7 cellular contexts compared by ENCODE assay signal in the genomic region with DNA sequence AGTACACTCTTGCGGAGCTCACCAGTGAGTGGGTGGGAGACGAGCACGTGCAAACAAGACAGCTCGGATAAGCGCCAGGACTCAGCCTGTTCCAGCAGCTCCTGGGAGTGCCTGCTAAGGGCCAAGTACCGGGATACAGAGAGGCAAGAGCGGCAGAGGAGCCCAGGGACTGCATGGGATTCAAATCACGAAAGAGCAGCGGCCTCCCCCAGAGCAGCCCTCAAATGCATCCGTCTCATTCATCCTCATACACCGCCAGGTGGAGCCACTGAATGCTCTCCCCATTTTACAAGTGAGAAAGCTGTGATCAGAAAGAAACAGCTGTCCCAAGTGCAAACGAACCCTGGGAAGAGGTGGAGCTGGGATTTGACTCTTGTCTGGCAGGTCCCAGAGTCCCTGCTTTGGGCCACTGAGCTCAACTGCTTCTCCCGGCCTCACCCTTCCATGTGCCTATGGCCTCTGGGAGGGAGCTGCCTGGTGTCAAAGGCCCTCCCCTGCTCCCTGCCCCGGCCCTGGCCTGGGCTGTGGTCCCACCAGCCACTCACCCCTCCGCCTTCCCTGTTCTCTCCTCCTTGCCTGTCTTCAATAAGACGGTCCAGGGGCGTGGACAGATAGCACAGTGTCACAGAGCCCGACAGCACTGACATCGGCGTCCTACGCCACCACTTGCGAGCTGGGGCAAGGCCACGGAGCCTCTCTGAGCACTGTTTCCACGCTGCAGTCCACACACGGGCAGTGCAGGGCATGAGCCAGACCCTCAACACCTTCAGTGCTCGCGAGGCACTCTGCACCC.
DNase-seq lines count a peak whose midpoint lies in the region; ATAC-seq and TF ChIP-seq lines count a peak whose summit lies in the region.

No MANE protein-coding gene starts in this region.

- ATAC-seq in T-helper 17 cell, result peak; percentile 84
- ATAC-seq in HG03159 (IDR thresholded peaks at IDR 0.05; ENCODE audit: unreplicated experiment), result no peak

- no peaks in the 10 kb centered on the region for H3K27me3 ChIP-seq in iPS DF 6.9 (ENCODE audit: control insufficient read depth, insufficient read depth, low read length)
- no peaks in the 10 kb centered on the region for H3K27me3 ChIP-seq in smooth muscle cell (ENCODE audit: low read depth)

- no peak overlapping the region for H3K4me3 ChIP-seq in GM12864 (ENCODE audit: low read depth, low read length)
- H3K4me3 ChIP-seq in iPS DF 6.9 (ENCODE audit: low read length), result no peak overlapping the region
- H3K4me3 ChIP-seq in smooth muscle cell, result no peak overlapping the region

- H4K20me1 ChIP-seq in smooth muscle cell (ENCODE audit: low read depth), result no peaks in the 10 kb centered on the region

- no peaks in the 10 kb centered on the region for H3K9me3 ChIP-seq in T-helper 17 cell (ENCODE audit: control insufficient read depth, low read length, poor library complexity, severe bottlenecking)
- H3K9me3 ChIP-seq in iPS DF 6.9 (ENCODE audit: control insufficient read depth, insufficient read depth, low read length), result no peaks in the 10 kb centered on the region
- H3K9me3 ChIP-seq in smooth muscle cell (replicated peaks; ENCODE audit: low read depth), result no peaks in the 10 kb centered on the region

- CTCF ChIA-PET in MCF 10A (lab: Yijun Ruan, JAX), result interaction anchor here (0.5 to 5.4 kb wide), 59 partner anchors 11 to 907 kb away, joined by 3 to 99 read pairs (median 4); a partner anchor contains a TSS

- no peaks in the 10 kb centered on the region for H3K79me2 ChIP-seq in smooth muscle cell (ENCODE audit: low read depth)

- H2AFZ ChIP-seq in smooth muscle cell (ENCODE audit: low read depth), result no peak overlapping the region

- no peaks in the 10 kb centered on the region for H3K9me3 Mint-ChIP-seq in MCF 10A (ENCODE audit: unreplicated experiment)

- no peaks in the 10 kb centered on the region for H3F3A ChIP-seq in smooth muscle cell (ENCODE audit: low read depth)

- H3K36me3 ChIP-seq in iPS DF 6.9 (ENCODE audit: control insufficient read depth, insufficient read depth, low read length) (no peaks in the 10 kb centered on the region), smooth muscle cell (ENCODE audit: low read depth) (no peaks in the 10 kb centered on the region)

- POLR2A ChIA-PET in MCF 10A (lab: Yijun Ruan, JAX), result interaction anchor here (0.6 to 3.8 kb wide), 16 partner anchors 9 to 278 kb away, joined by 3 to 25 read pairs (median 6); a partner anchor contains a TSS

- H3K27me3 Mint-ChIP-seq in T-helper 17 cell, result no peaks in the 10 kb centered on the region
- H3K27me3 Mint-ChIP-seq in MCF 10A (ENCODE audit: insufficient read depth, unreplicated experiment), result no peaks in the 10 kb centered on the region

- TF ChIP-seq CTCF in GM12864 (IDR thresholded peaks at IDR 0.05; ENCODE audit: low read depth, low read length, missing control alignments), result peak; percentile 84
- peak; percentile 69 for TF ChIP-seq CTCF in MCF 10A (IDR thresholded peaks at IDR 0.05; ENCODE audit: unreplicated experiment)
- peak; percentile 65 for TF ChIP-seq CTCF in smooth muscle cell (IDR thresholded peaks at IDR 0.05; ENCODE audit: borderline replicate concordance, insufficient read depth, poor library complexity, severe bottlenecking)

- intact Hi-C loops in MCF 10A (cut with micrococcal nuclease), result loop anchor here (5.0 kb wide), 1 partner anchor 213 kb away; a partner anchor contains a TSS

- WGBS in iPS DF 6.9 (ENCODE audit: insufficient coverage, insufficient read length), result no CpG with 5 or more reads among the region's 27 CpGs
- WGBS in smooth muscle cell (ENCODE audit: low lambda C conversion rate), result 58% methylated on average over 25 of the region's 27 CpGs

- H3K4me3 Mint-ChIP-seq in T-helper 17 cell (peak overlapping the region; percentile 21), MCF 10A (ENCODE audit: unreplicated experiment) (peak overlapping the region; percentile 39)

- no peak overlapping the region for H3K27ac ChIP-seq in iPS DF 6.9 (ENCODE audit: low read length)
- H3K27ac ChIP-seq in smooth muscle cell (ENCODE audit: low read depth), result no peak overlapping the region

- H3K36me3 Mint-ChIP-seq in T-helper 17 cell (ENCODE audit: low read depth) (no peaks in the 10 kb centered on the region), MCF 10A (ENCODE audit: insufficient read depth, unreplicated experiment) (no peaks in the 10 kb centered on the region)

- H3K27ac Mint-ChIP-seq in T-helper 17 cell (peak overlapping the region; percentile 80), MCF 10A (ENCODE audit: low read depth, unreplicated experiment) (no peak overlapping the region)

- peaks cover 7% of the 10 kb centered on the region for H3K4me1 ChIP-seq in iPS DF 6.9 (ENCODE audit: control insufficient read depth, insufficient read depth, low read length)
- H3K4me1 ChIP-seq in smooth muscle cell (ENCODE audit: low read depth), result peaks cover 12% of the 10 kb centered on the region

- no peak overlapping the region for H3K9ac ChIP-seq in smooth muscle cell (ENCODE audit: low read depth)

- H3K4me1 Mint-ChIP-seq in T-helper 17 cell (peaks cover 23% of the 10 kb centered on the region), MCF 10A (ENCODE audit: insufficient read depth, unreplicated experiment) (peaks cover 26% of the 10 kb centered on the region)

- peak overlapping the region; percentile 53 for H3K4me2 ChIP-seq in smooth muscle cell

- BruUV-seq in MCF 10A (replicated peaks; lab: Mats Ljungman, UMichigan), result no TSS peak

- no peak for DNase-seq in GM12864 (ENCODE audit: low read depth)
- DNase-seq in NAMALWA (ENCODE audit: low spot score), result peak; percentile 81
- peak; percentile 33 to 60 (median 35) for DNase-seq in T-helper 17 cell
- DNase-seq in MCF 10A (ENCODE audit: unreplicated experiment), result peak; percentile 89
- peak; percentile 72 for DNase-seq in iPS DF 6.9 (ENCODE audit: low read depth, low spot score)
- DNase-seq in smooth muscle cell (lab: John Stamatoyannopoulos, UW; ENCODE audit: unreplicated experiment), result no peak

Comparison
In these comparisons a context has a peak if more than half of its experiments do, and no peak if none do; other contexts are left out.
1. DNase-seq: peak in NAMALWA (single experiment), T-helper 17 cell (3 of 3), MCF 10A (single experiment) and iPS DF 6.9 (single experiment); none in GM12864 (single experiment) and smooth muscle cell (single experiment).
2. Peak in every context shown above with its lines, with median percentiles within 50 percentile points of each other: CTCF ChIP-seq.